In the genomic region with DNA sequence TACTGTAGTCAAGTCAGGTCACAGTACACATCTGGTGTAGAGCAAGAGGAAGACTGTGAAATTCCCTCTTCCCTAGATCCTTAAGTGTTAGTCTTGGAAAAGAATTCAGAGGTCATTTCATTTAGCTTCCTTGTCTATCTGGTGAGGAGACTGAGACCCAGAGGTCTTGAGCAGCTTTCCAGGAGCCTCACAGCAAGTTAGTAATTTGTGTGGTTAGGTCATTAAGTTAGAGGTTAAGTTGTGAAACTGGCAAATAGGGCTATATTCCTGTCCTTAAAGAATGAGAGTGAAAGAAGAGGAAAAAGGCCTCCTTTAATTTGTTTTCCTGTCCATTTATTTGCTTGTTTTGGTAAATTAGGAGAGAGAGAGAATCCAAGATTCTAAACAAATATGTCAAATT, we compare ENCODE assay signal across 13 cellular contexts. TPM values are rescaled to one million over a fixed set of nuclear protein-coding genes. Genes with fewer than 3 reads are reported as not detected.
DNase-seq lines count a peak whose midpoint lies in the region; ATAC-seq and TF ChIP-seq lines count a peak whose summit lies in the region.
"Had no signal": no experiment of that assay in that cellular context is flagged by ENCODE, and none has a peak within 500 bp of the region (broad histone marks: within the 10 kb centered on the region; RNA-seq: fewer than 3 reads in every experiment).

No MANE protein-coding gene starts in this region.

- TF ChIP-seq CTCF in NB4 (IDR thresholded peaks at IDR 0.05; ENCODE audit: low read depth, low read length), result no peak
- no peak for TF ChIP-seq CTCF in omental fat pad (IDR thresholded peaks at IDR 0.05)

- H3K9me3 Mint-ChIP-seq in activated naive CD8-positive, alpha-beta T cell treated with anti-CD3 and anti-CD28 coated beads, Interleukin-2, amount 10 ng/mL, durations not matched to agents 7 days and 5 days, result no peaks in the 10 kb centered on the region
- no peaks in the 10 kb centered on the region for H3K9me3 Mint-ChIP-seq in activated naive CD8-positive, alpha-beta T cell treated with anti-CD3 and anti-CD28 coated beads for 36 hours
- peaks cover 0 to 2% (median 0%) of the 10 kb centered on the region in 6 donors for H3K9me3 Mint-ChIP-seq in immature natural killer cell
- H3K9me3 Mint-ChIP-seq: HFFc6 had no signal

- no peak for DNase-seq in activated naive CD8-positive, alpha-beta T cell treated with anti-CD3 and anti-CD28 coated beads, Interleukin-2, amount 10 ng/mL, durations not matched to agents 7 days and 5 days
- no peak for DNase-seq in activated naive CD8-positive, alpha-beta T cell treated with anti-CD3 and anti-CD28 coated beads for 36 hours
- DNase-seq in NB4 (ENCODE audit: low read depth) (peak; percentile 44), immature natural killer cell (no peak), omental fat pad (ENCODE audit: low spot score) (no peak), NCI-H510A treated with DMSO at 0.1 percent for 48 hours (lab: John Stamatoyannopoulos, UW) (no peak), 8988T (no peak)
- DNase-seq: DMS 273 treated with DMSO at 0.1 percent for 48 hours, HFFc6, MG63, NCI-H1417 treated with DMSO at 0.1 percent for 48 hours, NCI-H524, SJCRH30 had no signal

- POLR2A ChIA-PET in activated naive CD8-positive, alpha-beta T cell treated with anti-CD3 and anti-CD28 coated beads, Interleukin-2, amount 10 ng/mL, durations not matched to agents 7 days and 5 days (lab: Charles Lee), result interaction anchor here (0.6 to 3.5 kb wide), 2 partner anchors 40 to 1097 kb away, joined by 3 to 20 read pairs; partner anchors contain the start of gene MCM2

- H3K36me3 Mint-ChIP-seq in activated naive CD8-positive, alpha-beta T cell treated with anti-CD3 and anti-CD28 coated beads, Interleukin-2, amount 10 ng/mL, durations not matched to agents 7 days and 5 days, result no peaks in the 10 kb centered on the region
- H3K36me3 Mint-ChIP-seq in activated naive CD8-positive, alpha-beta T cell treated with anti-CD3 and anti-CD28 coated beads for 36 hours, result no peaks in the 10 kb centered on the region
- H3K36me3 Mint-ChIP-seq in immature natural killer cell, result peaks cover 0 to 4% (median 0%) of the 10 kb centered on the region in 3 donors

- H3K27ac Mint-ChIP-seq in activated naive CD8-positive, alpha-beta T cell treated with anti-CD3 and anti-CD28 coated beads, Interleukin-2, amount 10 ng/mL, durations not matched to agents 7 days and 5 days, result peak overlapping the region; percentile 83
- H3K27ac Mint-ChIP-seq in activated naive CD8-positive, alpha-beta T cell treated with anti-CD3 and anti-CD28 coated beads for 36 hours, result no peak overlapping the region
- peak overlapping the region; percentile 43 to 69 (median 54) for H3K27ac Mint-ChIP-seq in immature natural killer cell
- H3K27ac Mint-ChIP-seq: HFFc6 had no signal

- H3K4me3 Mint-ChIP-seq in activated naive CD8-positive, alpha-beta T cell treated with anti-CD3 and anti-CD28 coated beads, Interleukin-2, amount 10 ng/mL, durations not matched to agents 7 days and 5 days, result peak overlapping the region; percentile 61
- H3K4me3 Mint-ChIP-seq in activated naive CD8-positive, alpha-beta T cell treated with anti-CD3 and anti-CD28 coated beads for 36 hours, result no peak overlapping the region
- H3K4me3 Mint-ChIP-seq in immature natural killer cell, result peak overlapping the region in 2 of 5 donors; percentile 8 to 38
- H3K4me3 Mint-ChIP-seq: HFFc6 had no signal

- no peak for ATAC-seq in activated naive CD8-positive, alpha-beta T cell treated with anti-CD3 and anti-CD28 coated beads, Interleukin-2, amount 10 ng/mL, durations not matched to agents 7 days and 5 days (ENCODE audit: low read depth)
- ATAC-seq in omental fat pad (ENCODE audit: low FRiP score), result no peak

- H3K4me3 ChIP-seq in NB4 (ENCODE audit: low read depth, low read length), result no peak overlapping the region
- H3K4me3 ChIP-seq: MG63, SJCRH30 had no signal

- H3K27me3 Mint-ChIP-seq in activated naive CD8-positive, alpha-beta T cell treated with anti-CD3 and anti-CD28 coated beads, Interleukin-2, amount 10 ng/mL, durations not matched to agents 7 days and 5 days, result peaks cover 14% of the 10 kb centered on the region
- peaks cover 16% of the 10 kb centered on the region for H3K27me3 Mint-ChIP-seq in activated naive CD8-positive, alpha-beta T cell treated with anti-CD3 and anti-CD28 coated beads for 36 hours
- peaks cover 2 to 4% (median 3%) of the 10 kb centered on the region in 3 donors for H3K27me3 Mint-ChIP-seq in immature natural killer cell (ENCODE audit: low read depth in 3 of 3)

- peaks cover 26% of the 10 kb centered on the region for H3K4me1 Mint-ChIP-seq in activated naive CD8-positive, alpha-beta T cell treated with anti-CD3 and anti-CD28 coated beads, Interleukin-2, amount 10 ng/mL, durations not matched to agents 7 days and 5 days
- H3K4me1 Mint-ChIP-seq in activated naive CD8-positive, alpha-beta T cell treated with anti-CD3 and anti-CD28 coated beads for 36 hours, result peaks cover 8% of the 10 kb centered on the region
- peaks cover 19 to 21% of the 10 kb centered on the region in 2 donors for H3K4me1 Mint-ChIP-seq in immature natural killer cell

- no peak for TF ChIP-seq POLR2A in NB4 (IDR thresholded peaks at IDR 0.05; ENCODE audit: extremely low read depth, insufficient read length)

RNA-seq across cellular contexts. Expression of gene PODXL2, which starts 9.0 kb away (rescaled TPM):
- 1 to 10 TPM; 2.2 TPM for total RNA-seq in activated naive CD8-positive, alpha-beta T cell treated with anti-CD3 and anti-CD28 coated beads, Interleukin-2, amount 10 ng/mL, durations not matched to agents 7 days and 5 days
- total RNA-seq in activated naive CD8-positive, alpha-beta T cell treated with anti-CD3 and anti-CD28 coated beads for 36 hours, result 1 to 10 TPM; 1.3 to 1.7 TPM
- polyA plus RNA-seq in immature natural killer cell, result 1 to 10 TPM; 1.9 to 4.9 (median 3.2) TPM
- total RNA-seq in omental fat pad, result 1 to 10 TPM; 1.7 to 6.3 (median 2.9) TPM

RNA-seq across cellular contexts. Expression of gene ABTB1, which starts 34.8 kb away (rescaled TPM):
- 10 to 100 TPM; 63.4 to 65.5 TPM for total RNA-seq in activated naive CD8-positive, alpha-beta T cell treated with anti-CD3 and anti-CD28 coated beads, Interleukin-2, amount 10 ng/mL, durations not matched to agents 7 days and 5 days
- total RNA-seq in activated naive CD8-positive, alpha-beta T cell treated with anti-CD3 and anti-CD28 coated beads for 36 hours, result 1 to 10 TPM; 6.8 to 8.0 TPM
- polyA plus RNA-seq in immature natural killer cell, result 100 to 1,000 TPM in 1 of 3 donors, 10 to 100 TPM in 2; 71.9 to 141 (median 83.7) TPM
- total RNA-seq in omental fat pad, result 100 to 1,000 TPM in 1 of 4 donors, 10 to 100 TPM in 3; 19.5 to 114 (median 28.7) TPM

RNA-seq across cellular contexts. Expression of gene MCM2, which starts 39.8 kb away (rescaled TPM):
- total RNA-seq in activated naive CD8-positive, alpha-beta T cell treated with anti-CD3 and anti-CD28 coated beads, Interleukin-2, amount 10 ng/mL, durations not matched to agents 7 days and 5 days, result 100 to 1,000 TPM; 131 to 140 TPM
- 100 to 1,000 TPM; 311 to 325 TPM for total RNA-seq in activated naive CD8-positive, alpha-beta T cell treated with anti-CD3 and anti-CD28 coated beads for 36 hours
- 10 to 100 TPM; 14.9 to 24.8 (median 19.5) TPM for polyA plus RNA-seq in immature natural killer cell
- total RNA-seq in omental fat pad, result 10 to 100 TPM in 1 of 4 donors, 1 to 10 TPM in 3; 2.7 to 10.4 (median 5.9) TPM

RNA-seq across cellular contexts. Expression of gene TPRA1, which starts 47.4 kb away (rescaled TPM):
- 10 to 100 TPM; 33.6 to 33.9 TPM for total RNA-seq in activated naive CD8-positive, alpha-beta T cell treated with anti-CD3 and anti-CD28 coated beads, Interleukin-2, amount 10 ng/mL, durations not matched to agents 7 days and 5 days
- 10 to 100 TPM; 29.4 to 32.3 TPM for total RNA-seq in activated naive CD8-positive, alpha-beta T cell treated with anti-CD3 and anti-CD28 coated beads for 36 hours
- polyA plus RNA-seq in immature natural killer cell, result 10 to 100 TPM; 20.8 to 36.0 (median 31.5) TPM
- 10 to 100 TPM; 31.4 to 39.0 (median 33.5) TPM for total RNA-seq in omental fat pad

Comparison
In these comparisons a context has a peak if more than half of its experiments do, and no peak if none do; other contexts are left out.
1. RNA of gene MCM2, which starts 39.8 kb away (total RNA-seq): 311 to 325 TPM in activated naive CD8-positive, alpha-beta T cell treated with anti-CD3 and anti-CD28 coated beads for 36 hours and 131 to 140 TPM in activated naive CD8-positive, alpha-beta T cell treated with anti-CD3 and anti-CD28 coated beads, Interleukin-2, amount 10 ng/mL, durations not matched to agents 7 days and 5 days; 2.7 to 10.4 TPM in omental fat pad; every median in the first group is over 10 times any median in the second.